ENCODE assay signal across 22 cellular contexts in the genomic region with DNA sequence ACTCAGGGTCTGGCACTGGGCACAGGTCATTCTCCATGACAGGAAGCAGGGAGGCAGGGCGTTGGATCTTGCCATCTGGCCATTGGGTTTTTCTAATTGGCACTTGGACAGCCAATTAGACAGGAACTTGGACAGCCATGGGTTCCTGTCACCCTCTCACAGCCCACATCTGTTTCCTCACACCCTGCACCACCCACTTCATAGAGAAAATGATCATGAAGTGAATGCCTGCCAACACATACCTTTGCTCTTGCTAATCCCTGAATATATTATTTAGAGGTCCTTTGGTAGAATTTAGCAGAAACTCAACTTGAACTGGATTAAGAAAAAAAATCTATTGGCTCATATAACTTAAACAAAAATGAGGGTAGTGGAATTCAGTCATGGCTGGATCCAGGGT. TPM values are rescaled to one million over a fixed set of nuclear protein-coding genes. Genes with fewer than 3 reads are reported as not detected.
DNase-seq lines count a peak whose midpoint lies in the region; TF ChIP-seq lines count a peak whose summit lies in the region.
"Had no signal": no experiment of that assay in that cellular context is flagged by ENCODE, and none has a peak within 500 bp of the region (broad histone marks: within the 10 kb centered on the region; RNA-seq: fewer than 3 reads in every experiment).

No MANE protein-coding gene starts in this region.

- H3K4me3 Mint-ChIP-seq in HFFc6 (no peak overlapping the region), Caco-2 (ENCODE audit: unreplicated experiment) (no peak overlapping the region)
- H3K4me3 Mint-ChIP-seq: CD4-positive, alpha-beta memory T cell; T-cell had no signal

- H3K27me3 ChIP-seq in osteoblast (ENCODE audit: insufficient read depth, low read length) (peaks cover 14% of the 10 kb centered on the region), Caco-2 (replicated peaks; ENCODE audit: control insufficient read depth, insufficient read depth, low read length) (no peaks in the 10 kb centered on the region)

- no peak for TF ChIP-seq CTCF in AG10803 (conservative IDR thresholded peaks at IDR 0.05; ENCODE audit: low read length)
- no peak for TF ChIP-seq CTCF in HFFc6 (IDR thresholded peaks at IDR 0.05)
- TF ChIP-seq CTCF in cardiac fibroblast (IDR thresholded peaks at IDR 0.05; ENCODE audit: low read depth, low read length) = no peak
- no peak for TF ChIP-seq CTCF in osteoblast (IDR thresholded peaks at IDR 0.05; ENCODE audit: extremely low read depth, low read depth, low read length)
- TF ChIP-seq CTCF in Caco-2 (IDR thresholded peaks at IDR 0.05; ENCODE audit: insufficient read depth in 1 of 2, low read depth in 1 of 2, low read length in 1 of 2, severe bottlenecking in 1 of 2, unreplicated experiment in 1 of 2) = no peak

- H3K27ac Mint-ChIP-seq in HFFc6 (no peak overlapping the region), Caco-2 (ENCODE audit: unreplicated experiment) (no peak overlapping the region)
- H3K27ac Mint-ChIP-seq: CD4-positive, alpha-beta memory T cell; T-cell had no signal

- no peak overlapping the region for H3K4me2 ChIP-seq in osteoblast (ENCODE audit: insufficient read depth, low read length)
- H3K4me2 ChIP-seq: A549; BLaER1 treated with 17β-estradiol and CSF1 and Interleukin-3, amounts not matched to agents 10 nM and 100 nM had no signal

- H3K36me3 ChIP-seq in osteoblast (ENCODE audit: insufficient read depth, low read length) (no peaks in the 10 kb centered on the region), Caco-2 (ENCODE audit: control insufficient read depth, insufficient read depth, low read length) (no peaks in the 10 kb centered on the region)
- H3K36me3 ChIP-seq: BLaER1 treated with 17β-estradiol and CSF1 and Interleukin-3, amounts not matched to agents 10 nM and 100 nM had no signal

- H3K4me1 Mint-ChIP-seq in HFFc6 (ENCODE audit: low read depth) (peaks cover 27% of the 10 kb centered on the region), Caco-2 (ENCODE audit: low read depth, unreplicated experiment) (peaks cover 9% of the 10 kb centered on the region)

- peak overlapping the region; percentile 14 for H3K27ac ChIP-seq in osteoblast (ENCODE audit: low read depth, low read length)
- H3K27ac ChIP-seq: A549; BLaER1 treated with 17β-estradiol and CSF1 and Interleukin-3, amounts not matched to agents 10 nM and 100 nM; HL-60 had no signal

- no peaks in the 10 kb centered on the region for H4K20me1 ChIP-seq in osteoblast (ENCODE audit: insufficient read depth, low read length)
- H4K20me1 ChIP-seq: BLaER1 treated with 17β-estradiol and CSF1 and Interleukin-3, amounts not matched to agents 10 nM and 100 nM had no signal

- H3K4me1 ChIP-seq in osteoblast (ENCODE audit: insufficient read depth, low read length) (peaks cover 16% of the 10 kb centered on the region), Caco-2 (no peaks in the 10 kb centered on the region)

- peaks cover 11% of the 10 kb centered on the region for H3K36me3 Mint-ChIP-seq in HFFc6 (ENCODE audit: low read depth)
- no peaks in the 10 kb centered on the region for H3K36me3 Mint-ChIP-seq in Caco-2 (ENCODE audit: insufficient read depth, unreplicated experiment)

- H3K4me3 ChIP-seq in AG10803 (ENCODE audit: low read length) (no peak overlapping the region), cardiac fibroblast (replicated peaks in 1 of 2; ENCODE audit: low read depth in 2 of 2, low read length in 2 of 2) (no peak overlapping the region), osteoblast (ENCODE audit: insufficient read depth, low read length) (no peak overlapping the region), Caco-2 (ENCODE audit: low read depth, low read length) (no peak overlapping the region)
- H3K4me3 ChIP-seq: A549; BLaER1 treated with 17β-estradiol and CSF1 and Interleukin-3, amounts not matched to agents 10 nM and 100 nM had no signal

- no peaks in the 10 kb centered on the region for H3K79me2 ChIP-seq in osteoblast (ENCODE audit: insufficient read depth, low read length)

- POLR2A ChIA-PET in Caco-2 (lab: Charles Lee) = no interaction called here

- intact Hi-C loops in Caco-2 (cut with micrococcal nuclease; ENCODE audit: unreplicated experiment) = no loop called here

- no TSS peak for BruUV-seq in Caco-2 (replicated peaks; lab: Mats Ljungman, UMichigan)

- DNase-seq in AG10803 (ENCODE audit: low read depth) (peak; percentile 95), HFFc6 (peak; percentile 24), cardiac fibroblast (ENCODE audit: low read depth in 2 of 2) (peak; percentile 28 to 59), osteoblast (ENCODE audit: insufficient read length, low spot score, missing footprints) (no peak), NCI-H82 treated with DMSO at 0.1 percent for 48 hours (lab: John Stamatoyannopoulos, UW; ENCODE audit: unreplicated experiment) (no peak), medulla oblongata (ENCODE audit: extremely low spot score) (no peak), Caco-2 (no peak)
- DNase-seq: CD4-positive, alpha-beta memory T cell; DND-41; KBM-7; NCI-H1105; NCI-H146; NCI-H2029 treated with DMSO at 0.1 percent for 48 hours; NCI-H226; NCI-H510A treated with DMSO at 0.1 percent for 48 hours; NCI-H774; SIG-M5; T-cell had no signal

- H2AFZ ChIP-seq in osteoblast (ENCODE audit: low read length) = no peak overlapping the region

- H3K9me3 Mint-ChIP-seq in HFFc6 (peaks cover 17% of the 10 kb centered on the region; the same call in 1 of the 2 replicates), Caco-2 (ENCODE audit: unreplicated experiment) (peaks cover 10% of the 10 kb centered on the region)

- peaks cover 7% of the 10 kb centered on the region for H3K9me3 ChIP-seq in osteoblast (ENCODE audit: low read depth, low read length)
- H3K9me3 ChIP-seq in Caco-2 = no peaks in the 10 kb centered on the region

- H3K27me3 Mint-ChIP-seq in HFFc6 (ENCODE audit: insufficient read depth) (peaks cover 20% of the 10 kb centered on the region), Caco-2 (ENCODE audit: insufficient read depth, unreplicated experiment) (peaks cover 6% of the 10 kb centered on the region)

- CTCF ChIA-PET in Caco-2 (lab: Charles Lee) = no interaction called here

RNA-seq across cellular contexts. Expression of a gene that starts 4.9 kb away (rescaled TPM):
- total RNA-seq in HFFc6 (2021; fragmentation: NEBNext Ultra II Directional; extraction: Animal tissue kit (Norgen Biotek cat#: 25700)) = 1 to 10 TPM; 1.9 to 7.0 (median 6.3) TPM
- total RNA-seq in osteoblast (0.29 and 0.72 TPM in 2 replicates), Caco-2 (2022) (0.30 and 0.34 TPM in 2 replicates)
- total RNA-seq: HT-29 had no signal

Comparison
In these comparisons a context has a peak if more than half of its experiments do, and no peak if none do; other contexts are left out.
1. DNase-seq: peak in AG10803 (single experiment), HFFc6 (single experiment) and cardiac fibroblast (2 of 2); none in osteoblast (single experiment), NCI-H82 treated with DMSO at 0.1 percent for 48 hours (single experiment), medulla oblongata (single experiment) and Caco-2 (0 of 2).